In genomic region chrX:112839856-112840255, GRCh38 we compare ENCODE assay signal across 8 cellular contexts. TPM values are rescaled to one million over a fixed set of nuclear protein-coding genes. Genes with fewer than 3 reads are reported as not detected.
DNase-seq lines count a peak whose midpoint lies in the region; ATAC-seq, FAIRE-seq and TF ChIP-seq lines count a peak whose summit lies in the region.

No MANE protein-coding gene starts in this region.

- peaks cover 74% of the 10 kb centered on the region for H3K27me3 ChIP-seq in BLaER1
- H3K27me3 ChIP-seq in neuron (ENCODE audit: insufficient read depth, low read length) = no peaks in the 10 kb centered on the region

- no peaks in the 10 kb centered on the region for H3K36me3 ChIP-seq in BLaER1
- no peaks in the 10 kb centered on the region for H3K36me3 ChIP-seq in neuron (ENCODE audit: insufficient read depth, low read length)

- peak overlapping the region; percentile 68 for H3K4me2 ChIP-seq in BLaER1

- DNase-seq in NCI-H69 (lab: John Stamatoyannopoulos, UW) (peak; percentile 40), epithelial cell of proximal tubule (ENCODE audit: low read depth) (no peak), hepatic stellate cell (ENCODE audit: low spot score) (no peak), RCC 7860 (ENCODE audit: low spot score) (no peak)

- H2AFZ ChIP-seq in neuron (ENCODE audit: low read depth, low read length) = peak overlapping the region; percentile 40

- H3K27ac ChIP-seq in BLaER1 = peak overlapping the region; percentile 69

- TF ChIP-seq CTCF in epithelial cell of proximal tubule (conservative IDR thresholded peaks at IDR 0.05; ENCODE audit: low read depth, low read length) = no peak

- ATAC-seq in HG03442 (IDR thresholded peaks at IDR 0.05; ENCODE audit: unreplicated experiment) = no peak
- no peak for ATAC-seq in GM18520 (IDR thresholded peaks at IDR 0.05; ENCODE audit: unreplicated experiment)

- H3K9me3 ChIP-seq in BLaER1 (peaks cover 12% of the 10 kb centered on the region; the same call in 1 of the 2 replicates), neuron (ENCODE audit: low read length) (no peaks in the 10 kb centered on the region)

- peak overlapping the region; percentile 74 for H3K4me3 ChIP-seq in BLaER1
- H3K4me3 ChIP-seq in epithelial cell of proximal tubule (ENCODE audit: low read depth, low read length) = peak overlapping the region; percentile 73
- H3K4me3 ChIP-seq in neuron (ENCODE audit: low read length) = peak overlapping the region; percentile 74

- peak overlapping the region; percentile 78 for H3K9ac ChIP-seq in BLaER1

- FAIRE-seq in RCC 7860 (lab: Jason Lieb, UNC) = no peak

- H3K4me1 ChIP-seq in BLaER1 (peaks cover 25% of the 10 kb centered on the region; the same call in 1 of the 2 replicates), neuron (ENCODE audit: insufficient read depth, low read length) (peaks cover 28% of the 10 kb centered on the region)

- peaks cover 3% of the 10 kb centered on the region; the same call in 1 of the 2 replicates for H4K20me1 ChIP-seq in BLaER1

RNA-seq across cellular contexts. Expression of gene AMOT, which starts 0.8 kb away (rescaled TPM):
- total RNA-seq in epithelial cell of proximal tubule = 10.9 and 13.7 TPM in 2 replicates
